ENCODE assay signal across 8 cellular contexts in genomic region chr5:61333351-61334223, GRCh38. TPM values are rescaled to one million over a fixed set of nuclear protein-coding genes. Genes with fewer than 3 reads are reported as not detected.
DNase-seq lines count a peak whose midpoint lies in the region; ATAC-seq and TF ChIP-seq lines count a peak whose summit lies in the region.

No MANE protein-coding gene starts in this region.

- WGBS in HUES64: under 1% methylated on average over 79 of the region's 82 CpGs
- under 1% methylated on average over 12 of the region's 82 CpGs for WGBS in right lobe of liver (ENCODE audit: insufficient coverage, low coverage, low lambda C conversion rate, missing lambda C conversion rate)

- no peaks in the 10 kb centered on the region for H3K36me3 ChIP-seq in CD8-positive, alpha-beta memory T cell (ENCODE audit: insufficient read depth, low read length)
- H3K36me3 ChIP-seq in HUES64 (ENCODE audit: insufficient read depth, low read length) (no peaks in the 10 kb centered on the region), right lobe of liver (no peaks in the 10 kb centered on the region)

- intact Hi-C loops in dendritic cell treated with granulocyte-macrophage colony-stimulating factor and Interleukin-4, amounts not matched to agents 40 ng/mL and 50 ng/mL, for 4 days (cut with micrococcal nuclease): loop anchor here (2.0 to 10.0 kb wide), 3 partner anchors 75 to 321 kb away; no protein-coding TSS in a partner anchor
- intact Hi-C loops in right lobe of liver (cut with DNase I): loop anchor here in 1 of 2 donors (10.0 kb wide), 1 partner anchor 311 kb away; no protein-coding TSS in a partner anchor

- POLR2A ChIA-PET in CD8-positive, alpha-beta memory T cell (lab: Charles Lee): no interaction called here

- ATAC-seq in right lobe of liver: peak in 3 of 4 donors; percentile 2 to 35 (median 6)
- no peak for ATAC-seq in stimulated activated naive CD8-positive, alpha-beta T cell treated with anti-CD3 and anti-CD28 coated beads, Interleukin-15, Interleukin-2, amounts not matched to agents 100 U/mL and 50 U/mL, for 24 hours
- ATAC-seq in GM19397 (IDR thresholded peaks at IDR 0.05; ENCODE audit: unreplicated experiment): no peak

- H3K27me3 Mint-ChIP-seq in CD8-positive, alpha-beta memory T cell: peaks cover 4% of the 10 kb centered on the region in 2 donors
- no peaks in the 10 kb centered on the region for H3K27me3 Mint-ChIP-seq in dendritic cell treated with granulocyte-macrophage colony-stimulating factor and Interleukin-4, amounts not matched to agents 40 ng/mL and 50 ng/mL, for 4 days

- no peaks in the 10 kb centered on the region for H3K9me3 Mint-ChIP-seq in CD8-positive, alpha-beta memory T cell
- H3K9me3 Mint-ChIP-seq in dendritic cell treated with granulocyte-macrophage colony-stimulating factor and Interleukin-4, amounts not matched to agents 40 ng/mL and 50 ng/mL, for 4 days: peaks cover 12% of the 10 kb centered on the region

- H3K27ac Mint-ChIP-seq in CD8-positive, alpha-beta memory T cell: peak overlapping the region; percentile 58 to 93 (median 75)
- H3K27ac Mint-ChIP-seq in dendritic cell treated with granulocyte-macrophage colony-stimulating factor and Interleukin-4, amounts not matched to agents 40 ng/mL and 50 ng/mL, for 4 days: peak overlapping the region; percentile 94

- CTCF ChIA-PET in CD8-positive, alpha-beta memory T cell (lab: Charles Lee): no interaction called here

- peak; percentile 35 for TF ChIP-seq POLR2A in right lobe of liver (IDR thresholded peaks at IDR 0.05)

- DNase-seq in CD8-positive, alpha-beta memory T cell: peak; percentile 6 to 49 (median 20)
- DNase-seq in UCSD-AML1 (lab: John Stamatoyannopoulos, UW; ENCODE audit: unreplicated experiment): peak; percentile 56
- DNase-seq in right lobe of liver: peak; percentile 59 to 79 (median 70)
- peak; percentile 41 for DNase-seq in stimulated activated naive CD8-positive, alpha-beta T cell treated with anti-CD3 and anti-CD28 coated beads, Interleukin-15, Interleukin-2, amounts not matched to agents 100 U/mL and 50 U/mL, for 24 hours
- no peak for DNase-seq in NK-92 (lab: John Stamatoyannopoulos, UW; ENCODE audit: unreplicated experiment)

- peaks cover 44 to 49% (median 44%) of the 10 kb centered on the region in 3 donors for H3K4me1 Mint-ChIP-seq in CD8-positive, alpha-beta memory T cell
- peaks cover 51% of the 10 kb centered on the region for H3K4me1 Mint-ChIP-seq in dendritic cell treated with granulocyte-macrophage colony-stimulating factor and Interleukin-4, amounts not matched to agents 40 ng/mL and 50 ng/mL, for 4 days (ENCODE audit: low read depth)

- H3K4me1 ChIP-seq in CD8-positive, alpha-beta memory T cell (ENCODE audit: insufficient read depth, low read length): peaks cover 21% of the 10 kb centered on the region
- peaks cover 26% of the 10 kb centered on the region for H3K4me1 ChIP-seq in HUES64 (ENCODE audit: insufficient read depth, low read length)
- H3K4me1 ChIP-seq in right lobe of liver: peaks cover 0 to 11% (median 4%) of the 10 kb centered on the region in 4 donors

- peak overlapping the region; percentile 80 to 94 (median 89) for H3K4me3 Mint-ChIP-seq in CD8-positive, alpha-beta memory T cell
- peak overlapping the region; percentile 86 for H3K4me3 Mint-ChIP-seq in dendritic cell treated with granulocyte-macrophage colony-stimulating factor and Interleukin-4, amounts not matched to agents 40 ng/mL and 50 ng/mL, for 4 days

- TF ChIP-seq CTCF in right lobe of liver (IDR thresholded peaks at IDR 0.05): no peak

- H3K9me3 ChIP-seq in CD8-positive, alpha-beta memory T cell (ENCODE audit: low read length): no peaks in the 10 kb centered on the region
- H3K9me3 ChIP-seq in HUES64 (ENCODE audit: insufficient read depth, low read depth, low read length) (no peaks in the 10 kb centered on the region), right lobe of liver (no peaks in the 10 kb centered on the region)

- H3K27me3 ChIP-seq in CD8-positive, alpha-beta memory T cell (ENCODE audit: insufficient read depth, low read length, poor library complexity, severe bottlenecking): no peaks in the 10 kb centered on the region
- H3K27me3 ChIP-seq in HUES64 (ENCODE audit: insufficient read depth, low read length) (peaks cover 57% of the 10 kb centered on the region), right lobe of liver (no peaks in the 10 kb centered on the region)

- H3K4me3 ChIP-seq in CD8-positive, alpha-beta memory T cell (ENCODE audit: low read length): peak overlapping the region; percentile 70
- H3K4me3 ChIP-seq in HUES64 (ENCODE audit: low read length) (peak overlapping the region; percentile 76), right lobe of liver (peak overlapping the region; percentile 77 to 84 (median 80))

- H3K27ac ChIP-seq in CD8-positive, alpha-beta memory T cell (ENCODE audit: low read depth, low read length): no peak overlapping the region
- H3K27ac ChIP-seq in HUES64 (ENCODE audit: low read depth, low read length) (no peak overlapping the region), right lobe of liver (peak overlapping the region; percentile 70 to 92 (median 81))

- H3K36me3 Mint-ChIP-seq in CD8-positive, alpha-beta memory T cell: peaks cover 0 to 9% (median 4%) of the 10 kb centered on the region in 3 donors
- peaks cover 72% of the 10 kb centered on the region for H3K36me3 Mint-ChIP-seq in dendritic cell treated with granulocyte-macrophage colony-stimulating factor and Interleukin-4, amounts not matched to agents 40 ng/mL and 50 ng/mL, for 4 days (ENCODE audit: low read depth)

- H3K9ac ChIP-seq in HUES64 (ENCODE audit: low read depth, low read length): peak overlapping the region; percentile 77

RNA-seq across cellular contexts. Expression of gene ZSWIM6, which starts 1.5 kb away (rescaled TPM):
- total RNA-seq in CD8-positive, alpha-beta memory T cell: 1 to 10 TPM; 5.9 to 6.0 TPM
- 0.64 TPM for polyA plus RNA-seq in CD8-positive, alpha-beta memory T cell
- polyA plus RNA-seq in HUES64 (2013, experiment 1 of 2): 7.7 TPM
- 11.5 TPM for polyA plus RNA-seq in HUES64 (2013, experiment 2 of 2)
- total RNA-seq in right lobe of liver: 1 to 10 TPM; 2.8 to 7.2 (median 4.1) TPM

Comparison
In these comparisons a context has a peak if more than half of its experiments do, and no peak if none do; other contexts are left out.
1. H3K27ac ChIP-seq: peak in right lobe of liver (3 of 3); none in CD8-positive, alpha-beta memory T cell (single experiment) and HUES64 (single experiment).
2. ATAC-seq: peak in right lobe of liver (3 of 4); none in stimulated activated naive CD8-positive, alpha-beta T cell treated with anti-CD3 and anti-CD28 coated beads, Interleukin-15, Interleukin-2, amounts not matched to agents 100 U/mL and 50 U/mL, for 24 hours (single experiment) and GM19397 (single experiment).
3. Peak in every context shown above with its lines, with median percentiles within 50 percentile points of each other: H3K4me3 ChIP-seq.